Comparison of ENCODE assay signal across 31 cellular contexts in the genomic region with DNA sequence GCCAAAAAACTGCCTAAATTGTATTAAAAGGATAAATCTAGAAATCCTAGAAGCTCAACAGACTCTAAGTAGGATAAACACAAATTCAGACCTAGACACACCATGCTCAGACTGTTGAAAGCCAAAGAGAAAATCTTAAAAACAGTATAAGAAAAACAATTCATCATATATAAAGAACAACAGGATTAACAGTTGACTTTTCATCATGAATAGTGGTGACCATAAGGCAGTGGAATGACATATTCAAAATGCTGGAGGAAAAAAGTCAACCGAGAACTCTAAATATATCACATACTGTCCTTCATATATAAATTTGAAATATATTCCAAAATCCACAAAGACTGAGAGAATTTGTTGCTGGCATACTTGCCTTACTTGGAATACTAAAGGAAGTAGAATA.
"Had no signal": no experiment of that assay in that cellular context is flagged by ENCODE, and none has a peak within 500 bp of the region (broad histone marks: within the 10 kb centered on the region; RNA-seq: fewer than 3 reads in every experiment).

No MANE protein-coding gene starts in this region.

- H3K27ac ChIP-seq: neural progenitor cell, ovary, parathyroid adenoma, psoas muscle, skin epidermis, spleen, suprapubic skin, testis, tibial artery, transverse colon, upper lobe of right lung, uterus had no signal

- H3K27me3 Mint-ChIP-seq: progenitor cell of endocrine pancreas; stimulated activated memory B cell treated with anti-CD40 and anti-IgM and Interleukin-4, amounts not matched to agents 10 μg/mL and 1 μg/mL and 100 μg/mL, for 72 hours; stimulated activated naive CD8-positive, alpha-beta T cell treated with anti-CD3 and anti-CD28 coated beads, Interleukin-15, amount 100 ng/mL, for 72 hours; type B pancreatic cell had no signal

- H3K79me2 ChIP-seq: parathyroid adenoma had no signal

- H3K4me3 Mint-ChIP-seq: natural killer cell; nephron; neural progenitor cell; stimulated activated memory B cell treated with anti-CD40 and anti-IgM and Interleukin-4, amounts not matched to agents 10 μg/mL and 1 μg/mL and 100 μg/mL, for 72 hours; stimulated activated naive CD8-positive, alpha-beta T cell treated with anti-CD3 and anti-CD28 coated beads, Interleukin-15, amount 100 ng/mL, for 72 hours; type B pancreatic cell had no signal

- ATAC-seq: natural killer cell; psoas muscle; right cardiac atrium; sciatic nerve; stimulated activated memory B cell treated with anti-CD40 and anti-IgM and Interleukin-4, amounts not matched to agents 10 μg/mL and 1 μg/mL and 100 μg/mL, for 72 hours; stimulated activated naive CD8-positive, alpha-beta T cell treated with anti-CD3 and anti-CD28 coated beads, Interleukin-15, amount 100 ng/mL, for 72 hours; stimulated activated naive CD8-positive, alpha-beta T cell treated with anti-CD3 and anti-CD28 coated beads, Interleukin-15, Interleukin-2, amounts not matched to agents 100 U/mL and 50 U/mL, for 24 hours; upper lobe of right lung had no signal

- H3K9ac ChIP-seq: neural progenitor cell, parathyroid adenoma had no signal

- H3K4me1 ChIP-seq: neural progenitor cell, parathyroid adenoma, psoas muscle, spleen, suprapubic skin, testis, tibial artery, transverse colon, upper lobe of right lung, uterus had no signal

- H3K4me1 Mint-ChIP-seq: natural killer cell; nephron; neural progenitor cell; stimulated activated memory B cell treated with anti-CD40 and anti-IgM and Interleukin-4, amounts not matched to agents 10 μg/mL and 1 μg/mL and 100 μg/mL, for 72 hours; stimulated activated naive CD8-positive, alpha-beta T cell treated with anti-CD3 and anti-CD28 coated beads, Interleukin-15, amount 100 ng/mL, for 72 hours had no signal

- DNase-seq: natural killer cell; occipital lobe; ovary; posterior cingulate gyrus; psoas muscle; right cardiac atrium; spleen; stimulated activated CD4-positive, alpha-beta T cell treated with anti-CD3 and anti-CD28 coated beads, Interleukin-12 subunit alpha, Interleukin-12 subunit beta, amount 100 ng/mL, for 4 hours; stimulated activated CD4-positive, alpha-beta T cell treated with anti-CD3 and anti-CD28 coated beads, Interleukin-1b, Interleukin-23, amount 100 ng/mL, for 48 hours; stimulated activated CD4-positive, alpha-beta T cell treated with anti-CD3 and anti-CD28 coated beads, Interleukin-4, amount 100 ng/mL, for 1 hour; stimulated activated CD4-positive, alpha-beta T cell treated with anti-CD3 and anti-CD28 coated beads, Interleukin-4, amount 100 ng/mL, for 4 hours; stimulated activated CD8-positive, alpha-beta memory T cell treated with anti-CD3 and anti-CD28 coated beads, Interleukin-4, amount 100 ng/mL, for 48 hours; stimulated activated naive CD4-positive, alpha-beta T cell; stimulated activated naive CD8-positive, alpha-beta T cell treated with anti-CD3 and anti-CD28 coated beads, Interleukin-15, amount 100 ng/mL, for 72 hours; stimulated activated naive CD8-positive, alpha-beta T cell treated with anti-CD3 and anti-CD28 coated beads, Interleukin-15, Interleukin-2, amounts not matched to agents 100 U/mL and 50 U/mL, for 24 hours; substantia nigra; testis; tibial artery; transverse colon; upper lobe of right lung; uterus had no signal

- H3K4me2 ChIP-seq: neural progenitor cell, smooth muscle cell had no signal

- H3K9me3 ChIP-seq: ovary, psoas muscle, testis, uterus had no signal

- H2AFZ ChIP-seq: neural progenitor cell, parathyroid adenoma had no signal

- H3K4me3 ChIP-seq: neural progenitor cell, ovary, psoas muscle, skin epidermis, smooth muscle cell, spleen, suprapubic skin, testis, tibial artery, transverse colon, upper lobe of right lung, uterus had no signal

- H3K36me3 ChIP-seq: ovary, suprapubic skin, upper lobe of right lung, uterus had no signal

- H3K27me3 ChIP-seq: neural progenitor cell, ovary, spleen, suprapubic skin, testis, tibial artery, transverse colon, upper lobe of right lung, uterus had no signal

- H3K27ac Mint-ChIP-seq: natural killer cell; nephron; neural progenitor cell; progenitor cell of endocrine pancreas; stimulated activated memory B cell treated with anti-CD40 and anti-IgM and Interleukin-4, amounts not matched to agents 10 μg/mL and 1 μg/mL and 100 μg/mL, for 72 hours; stimulated activated naive CD8-positive, alpha-beta T cell treated with anti-CD3 and anti-CD28 coated beads, Interleukin-15, amount 100 ng/mL, for 72 hours; type B pancreatic cell had no signal
